33 cellular contexts compared by ENCODE assay signal in genomic region chr7:4937411-4937810, GRCh38. TPM values are rescaled to one million over a fixed set of nuclear protein-coding genes. Genes with fewer than 3 reads are reported as not detected.
"Had no signal": no experiment of that assay in that cellular context is flagged by ENCODE, and none has a peak within 500 bp of the region (broad histone marks: within the 10 kb centered on the region; RNA-seq: fewer than 3 reads in every experiment).

No MANE protein-coding gene starts in this region.

- H3K4me1 ChIP-seq: adrenal gland had no signal

- ATAC-seq: activated CD8-positive, alpha-beta memory T cell treated with anti-CD3 and anti-CD28 coated beads, Interleukin-2, amount 10 ng/mL, durations not matched to agents 7 days and 5 days; activated CD8-positive, alpha-beta T cell treated with anti-CD3 and anti-CD28 coated beads, Interleukin-2, amount 10 ng/mL, durations not matched to agents 7 days and 5 days; activated naive CD4-positive, alpha-beta T cell treated with anti-CD3 and anti-CD28 coated beads, Interleukin-2, amount 50 U/mL, for 72 hours; activated T-cell treated with anti-CD3 and anti-CD28 coated beads, Interleukin-2, amount 50 U/mL, for 72 hours; activated T-helper 17 cell treated with anti-CD3 and anti-CD28 coated beads, Interleukin-2, amount 50 U/mL, for 72 hours had no signal

- H3K27me3 ChIP-seq: adrenal gland, cardiac muscle cell had no signal

- H3K4me3 ChIP-seq: adrenal gland, cardiac muscle cell had no signal

- H3K36me3 ChIP-seq: adrenal gland, cardiac muscle cell had no signal

- H3K9me3 ChIP-seq: adrenal gland had no signal

- DNase-seq: activated B cell treated with CpG ODN at 0.5 μM for 24 hours; activated CD4-positive, alpha-beta memory T cell treated with anti-CD3 and anti-CD28 coated beads, Interleukin-2, amount 10 ng/mL, durations not matched to agents 7 days and 5 days; activated CD4-positive, alpha-beta T cell treated with anti-CD3 and anti-CD28 coated beads for 4 hours; activated CD4-positive, alpha-beta T cell treated with anti-CD3 and anti-CD28 coated beads, Interleukin-2, amount 10 ng/mL, durations not matched to agents 24 days and 14 days; activated CD4-positive, alpha-beta T cell treated with anti-CD3 and anti-CD28 coated beads, Interleukin-2, amount 50 U/mL, for 48 hours; activated CD4-positive, CD25-positive, alpha-beta regulatory T cell treated with anti-CD3 and anti-CD28 coated beads, Interleukin-2, amount 50 U/mL, for 72 hours; activated CD8-positive, alpha-beta memory T cell treated with anti-CD3 and anti-CD28 coated beads for 24 hours; activated CD8-positive, alpha-beta memory T cell treated with anti-CD3 and anti-CD28 coated beads, Interleukin-2, amount 10 ng/mL, durations not matched to agents 7 days and 5 days; activated CD8-positive, alpha-beta memory T cell treated with anti-CD3 and anti-CD28 coated beads, Interleukin-2, amount 50 U/mL, for 48 hours; activated CD8-positive, alpha-beta T cell treated with anti-CD3 and anti-CD28 coated beads, Interleukin-2, amount 10 ng/mL, durations not matched to agents 7 days and 5 days; activated effector memory CD4-positive, alpha-beta T cell treated with anti-CD3 and anti-CD28 coated beads, Interleukin-2, amount 50 U/mL, for 16 hours; activated gamma-delta T cell treated with Interleukin-2 at 50 U/mL for 16 hours; activated naive CD4-positive, alpha-beta T cell; activated naive CD4-positive, alpha-beta T cell treated with anti-CD3 and anti-CD28 coated beads for 36 hours; activated naive CD4-positive, alpha-beta T cell treated with anti-CD3 and anti-CD28 coated beads, Interleukin-2, amount 50 U/mL, for 16 hours; activated naive CD8-positive, alpha-beta T cell treated with anti-CD3 and anti-CD28 coated beads for 36 hours; activated T-cell treated with anti-CD3 and anti-CD28 coated beads, Interleukin-2, amount 50 U/mL, for 24 hours; activated T-cell treated with anti-CD3 and anti-CD28 coated beads, Interleukin-2, amount 50 U/mL, for 72 hours; adrenal gland; amniotic stem cell; aorta; cerebellar nuclear complex; T-helper 1 cell; T-helper 2 cell; T-helper 9 cell had no signal

- H3K27ac ChIP-seq: adrenal gland, cardiac muscle cell, VCaP had no signal

RNA-seq across cellular contexts. Expression of gene MMD2, which starts 21.6 kb away (rescaled TPM):
- total RNA-seq: activated B cell treated with CpG ODN at 0.5 μM for 24 hours; activated CD4-positive, alpha-beta memory T cell treated with anti-CD3 and anti-CD28 coated beads, Interleukin-2, amount 10 ng/mL, durations not matched to agents 7 days and 5 days; activated CD4-positive, alpha-beta T cell treated with anti-CD3 and anti-CD28 coated beads, Interleukin-2, amount 10 ng/mL, durations not matched to agents 24 days and 14 days; activated CD8-positive, alpha-beta memory T cell treated with anti-CD3 and anti-CD28 coated beads, Interleukin-2, amount 10 ng/mL, durations not matched to agents 7 days and 5 days; activated CD8-positive, alpha-beta T cell treated with anti-CD3 and anti-CD28 coated beads, Interleukin-2, amount 10 ng/mL, durations not matched to agents 7 days and 5 days; activated naive CD4-positive, alpha-beta T cell treated with anti-CD3 and anti-CD28 coated beads for 36 hours; activated naive CD4-positive, alpha-beta T cell treated with anti-CD3 and anti-CD28 coated beads, Interleukin-2, amount 50 U/mL, for 72 hours; activated naive CD8-positive, alpha-beta T cell treated with anti-CD3 and anti-CD28 coated beads for 36 hours; activated T-cell treated with anti-CD3 and anti-CD28 coated beads, Interleukin-2, amount 50 U/mL, for 72 hours; activated T-helper 1 cell treated with anti-CD3 and anti-CD28 coated beads, Interleukin-12 subunit alpha, Interleukin-12 subunit beta, Interleukin-2, Interleukin-4 antibody, amounts not matched to agents 30 ng/mL and 10 ng/mL and 1 ng/mL, durations not matched to agents 14 hours and 24 hours and 36 hours; activated T-helper 17 cell treated with anti-CD3 and anti-CD28 coated beads, Interleukin-2, amount 50 U/mL, for 72 hours; adrenal gland; aorta; astrocyte; bronchial epithelial cell; cardiac muscle cell; chondrocyte had no signal

RNA-seq across cellular contexts. Expression of gene RADIL, which starts 53.9 kb away (rescaled TPM):
- total RNA-seq: activated B cell treated with CpG ODN at 0.5 μM for 24 hours had no signal
